ENCODE assay signal across 1 cellular context in the genomic region with DNA sequence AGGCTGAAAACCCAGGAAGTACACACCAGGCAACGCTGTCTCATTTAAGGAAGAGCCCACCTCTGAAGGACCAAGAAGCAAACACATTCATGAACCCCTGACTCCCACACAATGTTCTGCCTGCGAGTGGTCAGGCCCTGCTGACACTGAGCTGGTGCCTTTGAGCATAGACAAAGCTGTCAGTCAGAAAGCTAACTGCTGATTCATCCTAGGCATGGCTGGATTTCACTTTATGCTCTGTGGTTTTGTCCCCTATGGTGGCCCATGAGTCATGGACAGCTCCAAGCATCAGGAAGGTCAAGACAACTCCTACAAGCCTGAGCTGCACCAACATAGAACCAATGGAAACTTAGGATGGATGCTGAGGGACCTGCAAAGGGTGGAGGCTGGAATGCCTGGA.
TF ChIP-seq lines count a peak whose summit lies in the region.

No MANE protein-coding gene starts in this region.

TF ChIP-seq in HepG2, 621 proteins besides CTCF, POLR2A, EP300 and RAD21 (continued from another document):
- TF ChIP-seq ZBTB10 (CRISPR knock-in tag; IDR thresholded peaks at IDR 0.05; ENCODE audit: borderline replicate concordance) (no peak), ARNTL (CRISPR knock-in tag; IDR thresholded peaks at IDR 0.05) (no peak), GFI1 (CRISPR knock-in tag; IDR thresholded peaks at IDR 0.05; ENCODE audit: borderline replicate concordance) (no peak), AKAP8 (CRISPR knock-in tag; IDR thresholded peaks at IDR 0.05) (no peak), HOXA7 (CRISPR knock-in tag; IDR thresholded peaks at IDR 0.05) (no peak), ZXDC (CRISPR knock-in tag; IDR thresholded peaks at IDR 0.05) (no peak), ZNF75D (CRISPR knock-in tag; IDR thresholded peaks at IDR 0.05; ENCODE audit: borderline replicate concordance) (no peak), GTF3A (CRISPR knock-in tag; conservative IDR thresholded peaks at IDR 0.05) (no peak), PHF5A (CRISPR knock-in tag; IDR thresholded peaks at IDR 0.05; ENCODE audit: low read depth, unreplicated experiment) (no peak), CENPBD1 (CRISPR knock-in tag; IDR thresholded peaks at IDR 0.05; ENCODE audit: borderline replicate concordance, low read depth) (no peak), ZNF781 (CRISPR knock-in tag; IDR thresholded peaks at IDR 0.05; ENCODE audit: borderline replicate concordance, not compliant biosample characterization) (no peak), ZNF136 (CRISPR knock-in tag; IDR thresholded peaks at IDR 0.05; ENCODE audit: low read depth) (no peak), TCF7 (IDR thresholded peaks at IDR 0.05; ENCODE audit: low read depth) (no peak), ZSCAN12 (CRISPR knock-in tag; IDR thresholded peaks at IDR 0.05) (no peak), TOPORS (CRISPR knock-in tag; IDR thresholded peaks at IDR 0.05) (no peak), KLF15 (CRISPR knock-in tag; IDR thresholded peaks at IDR 0.05; ENCODE audit: borderline replicate concordance) (no peak), KAT2B (IDR thresholded peaks at IDR 0.05; ENCODE audit: borderline replicate concordance, low read depth, low read length) (no peak), FOXP1 (IDR thresholded peaks at IDR 0.05) (no peak), FOXP1 (CRISPR knock-in tag; IDR thresholded peaks at IDR 0.05) (no peak), MBD4 (IDR thresholded peaks at IDR 0.05; ENCODE audit: borderline replicate concordance, low read length) (no peak), ZNF280D (CRISPR knock-in tag; IDR thresholded peaks at IDR 0.05) (0 out of 2 replicates have a peak, but pooled peaks have one; percentile 52), ZBTB42 (CRISPR knock-in tag; IDR thresholded peaks at IDR 0.05) (no peak), ZBTB34 (CRISPR knock-in tag; IDR thresholded peaks at IDR 0.05) (no peak), ZNF589 (CRISPR knock-in tag; conservative IDR thresholded peaks at IDR 0.05) (no peak)
- TF ChIP-seq, protein P1, sequence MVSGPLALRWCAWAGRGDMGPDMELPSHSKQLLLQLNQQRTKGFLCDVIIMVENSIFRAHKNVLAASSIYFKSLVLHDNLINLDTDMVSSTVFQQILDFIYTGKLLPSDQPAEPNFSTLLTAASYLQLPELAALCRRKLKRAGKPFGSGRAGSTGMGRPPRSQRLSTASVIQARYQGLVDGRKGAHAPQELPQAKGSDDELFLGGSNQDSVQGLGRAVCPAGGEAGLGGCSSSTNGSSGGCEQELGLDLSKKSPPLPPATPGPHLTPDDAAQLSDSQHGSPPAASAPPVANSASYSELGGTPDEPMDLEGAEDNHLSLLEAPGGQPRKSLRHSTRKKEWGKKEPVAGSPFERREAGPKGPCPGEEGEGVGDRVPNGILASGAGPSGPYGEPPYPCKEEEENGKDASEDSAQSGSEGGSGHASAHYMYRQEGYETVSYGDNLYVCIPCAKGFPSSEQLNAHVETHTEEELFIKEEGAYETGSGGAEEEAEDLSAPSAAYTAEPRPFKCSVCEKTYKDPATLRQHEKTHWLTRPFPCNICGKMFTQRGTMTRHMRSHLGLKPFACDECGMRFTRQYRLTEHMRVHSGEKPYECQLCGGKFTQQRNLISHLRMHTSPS (CRISPR knock-in tag; IDR thresholded peaks at IDR 0.05; ENCODE audit: low read depth), result 0 out of 2 replicates have a peak, but pooled peaks have one; percentile 26
- TF ChIP-seq, protein P2, sequence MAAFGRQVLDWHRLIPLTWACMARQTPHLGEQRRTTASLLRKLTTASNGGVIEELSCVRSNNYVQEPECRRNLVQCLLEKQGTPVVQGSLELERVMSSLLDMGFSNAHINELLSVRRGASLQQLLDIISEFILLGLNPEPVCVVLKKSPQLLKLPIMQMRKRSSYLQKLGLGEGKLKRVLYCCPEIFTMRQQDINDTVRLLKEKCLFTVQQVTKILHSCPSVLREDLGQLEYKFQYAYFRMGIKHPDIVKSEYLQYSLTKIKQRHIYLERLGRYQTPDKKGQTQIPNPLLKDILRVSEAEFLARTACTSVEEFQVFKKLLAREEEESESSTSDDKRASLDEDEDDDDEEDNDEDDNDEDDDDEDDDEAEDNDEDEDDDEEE (CRISPR knock-in tag; IDR thresholded peaks at IDR 0.05), result no peak
TF ChIP-seq in HepG2: peak in this region for 44.
